13 cellular contexts compared by ENCODE assay signal in the genomic region with DNA sequence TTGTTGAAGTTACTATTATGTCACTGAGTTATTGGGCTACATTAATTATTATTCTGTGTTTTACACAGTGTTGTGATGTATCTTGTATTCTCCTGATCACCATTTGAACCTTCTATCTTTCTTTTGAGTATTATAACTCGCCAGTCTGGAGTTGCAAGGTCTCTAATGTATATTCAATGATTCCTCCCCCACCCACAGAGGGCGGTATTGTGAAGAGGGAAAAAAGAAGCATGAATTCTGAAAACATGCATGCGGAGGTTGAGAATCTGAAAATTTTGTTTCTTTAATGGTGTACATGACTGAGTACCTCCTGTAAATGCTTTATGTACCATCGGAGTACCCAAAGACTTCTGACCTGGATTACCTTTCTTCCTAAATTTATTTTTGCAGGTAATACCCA.
DNase-seq lines count a peak whose midpoint lies in the region; ATAC-seq and TF ChIP-seq lines count a peak whose summit lies in the region.
"Had no signal": no experiment of that assay in that cellular context is flagged by ENCODE, and none has a peak within 500 bp of the region (broad histone marks: within the 10 kb centered on the region; RNA-seq: fewer than 3 reads in every experiment).

No MANE protein-coding gene starts in this region.

- POLR2A ChIA-PET in PC-3 (lab: Charles Lee; ENCODE audit: unreplicated experiment): no interaction called here

- H3K4me2 ChIP-seq in GM23248 (ENCODE audit: unreplicated experiment) (no peak overlapping the region), PC-3 (ENCODE audit: low read length) (no peak overlapping the region)

- ATAC-seq in PC-3 (no peak; the same call in 1 of the 2 replicates), GM21825 (IDR thresholded peaks at IDR 0.05; ENCODE audit: unreplicated experiment) (no peak), GM19397 (IDR thresholded peaks at IDR 0.05; ENCODE audit: unreplicated experiment) (no peak)

- no peak overlapping the region for H3K9ac ChIP-seq in GM23248
- H3K9ac ChIP-seq in PC-3 (ENCODE audit: low read length): no peak overlapping the region

- H3K9me3 ChIP-seq in GM23248 (ENCODE audit: low read depth) (no peaks in the 10 kb centered on the region), PC-3 (ENCODE audit: low read length) (no peaks in the 10 kb centered on the region), testis (no peaks in the 10 kb centered on the region)

- intact Hi-C loops in PC-3 (cut with micrococcal nuclease): no loop called here
- intact Hi-C loops in testis (cut with DNase I; ENCODE audit: low total_unique reads): no loop called here

- H3F3A ChIP-seq in GM23248 (ENCODE audit: insufficient read depth): no peaks in the 10 kb centered on the region
- H3F3A ChIP-seq in PC-3 (ENCODE audit: low read length, unreplicated experiment): no peaks in the 10 kb centered on the region

- no peak for TF ChIP-seq POLR2A in testis (IDR thresholded peaks at IDR 0.05)

- H3K36me3 ChIP-seq in GM23248 (ENCODE audit: low read depth) (no peaks in the 10 kb centered on the region), PC-3 (ENCODE audit: low read depth, low read length) (no peaks in the 10 kb centered on the region), testis (ENCODE audit: low read depth, missing control alignments) (no peaks in the 10 kb centered on the region)

- BruUV-seq in PC-3 (replicated peaks; lab: Mats Ljungman, UMichigan): no TSS peak

- WGBS in GM23248 (ENCODE audit: low coverage in 1 of 2, low lambda C conversion rate in 2 of 2, missing lambda C conversion rate in 2 of 2), 2 experiments: 48 to 52% methylated on average over 4 of the region's 4 CpGs
- WGBS in testis, 2 donors: 90 to 95% methylated on average over 4 of the region's 4 CpGs

- H3K4me1 ChIP-seq in GM23248 (ENCODE audit: insufficient read depth) (no peaks in the 10 kb centered on the region), PC-3 (ENCODE audit: insufficient read depth, low read length) (no peaks in the 10 kb centered on the region), testis (no peaks in the 10 kb centered on the region)

- H3K4me3 ChIP-seq in GM23248 (no peak overlapping the region), PC-3 (ENCODE audit: low read length) (no peak overlapping the region), testis (no peak overlapping the region)

- TF ChIP-seq CTCF in PC-3 (conservative IDR thresholded peaks at IDR 0.05; ENCODE audit: low read depth, low read length): peak; percentile 78
- TF ChIP-seq CTCF in testis (IDR thresholded peaks at IDR 0.05): no peak

- in situ Hi-C loops in GM23248 (cut with MboI): no loop called here

- DNase-seq in DMS 273 (lab: John Stamatoyannopoulos, UW; ENCODE audit: unreplicated experiment) (peak; percentile 28), DMS 273 treated with DMSO at 0.1 percent for 48 hours (lab: John Stamatoyannopoulos, UW) (no peak), GM23248 (peak; percentile 10), PC-3 (peak; percentile 66), kidney tubule cell (ENCODE audit: low spot score) (peak; percentile 6), testis (no peak)
- DNase-seq: 8988T; central memory CD4-positive, alpha-beta T cell; DMS79 treated with DMSO at 0.1 percent for 48 hours; NCI-H446; retina had no signal

- H3K27me3 ChIP-seq in GM23248 (replicated peaks; ENCODE audit: insufficient read depth) (no peaks in the 10 kb centered on the region), PC-3 (ENCODE audit: low read length) (no peaks in the 10 kb centered on the region), testis (no peaks in the 10 kb centered on the region)

- H2AFZ ChIP-seq in GM23248: no peak overlapping the region
- H2AFZ ChIP-seq in PC-3 (ENCODE audit: low read length): no peak overlapping the region

- CTCF ChIA-PET in PC-3 (lab: Charles Lee): no interaction called here

- H3K9me2 ChIP-seq in GM23248 (ENCODE audit: insufficient read depth) (no peaks in the 10 kb centered on the region), PC-3 (replicated peaks; ENCODE audit: low read length) (no peaks in the 10 kb centered on the region)

- H3K79me2 ChIP-seq in GM23248 (ENCODE audit: insufficient read depth) (no peaks in the 10 kb centered on the region), PC-3 (ENCODE audit: low read length) (no peaks in the 10 kb centered on the region)

- no peak overlapping the region for H3K27ac ChIP-seq in GM23248
- no peak overlapping the region for H3K27ac ChIP-seq in PC-3 (ENCODE audit: low read length)
- no peak overlapping the region for H3K27ac ChIP-seq in testis

- H4K20me1 ChIP-seq in GM23248 (ENCODE audit: insufficient read depth) (no peaks in the 10 kb centered on the region), PC-3 (ENCODE audit: low read length) (no peaks in the 10 kb centered on the region)

Comparison
In these comparisons a context has a peak if more than half of its experiments do, and no peak if none do; other contexts are left out.
1. DNase-seq: peak in DMS 273 (single experiment), GM23248 (single experiment), PC-3 (single experiment) and kidney tubule cell (single experiment); none in DMS 273 treated with DMSO at 0.1 percent for 48 hours (single experiment) and testis (single experiment).